ENCODE assay signal across 11 cellular contexts in the genomic region with DNA sequence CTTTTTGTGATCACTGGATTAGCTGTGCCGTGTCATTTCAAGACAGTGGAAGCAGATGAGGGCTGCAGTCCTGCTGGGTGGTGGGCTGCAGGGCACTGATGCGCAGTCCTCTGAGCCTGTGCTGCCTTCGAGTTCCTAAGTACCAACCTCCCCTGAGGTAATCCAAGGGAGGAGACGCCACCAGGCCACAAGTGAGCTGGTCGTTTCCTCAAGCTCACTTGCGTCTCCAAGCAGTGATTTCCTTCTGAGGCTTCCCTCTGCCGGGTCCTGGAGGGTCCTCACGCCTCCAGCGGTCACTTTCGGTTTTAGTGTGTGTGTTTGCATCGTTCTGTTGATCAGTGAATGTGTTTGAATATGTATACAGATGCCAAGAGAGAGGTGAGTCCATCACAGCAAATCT.
A peak's percentile ranks its signal among the peaks of the same experiment; 100 is the strongest.
DNase-seq lines count a peak whose midpoint lies in the region; ATAC-seq and TF ChIP-seq lines count a peak whose summit lies in the region.
"Had no signal": no experiment of that assay in that cellular context is flagged by ENCODE, and none has a peak within 500 bp of the region (broad histone marks: within the 10 kb centered on the region; RNA-seq: fewer than 3 reads in every experiment).

No MANE protein-coding gene starts in this region.

- H3K4me1 Mint-ChIP-seq in activated B cell treated with CpG ODN at 0.5 μM for 24 hours (peaks cover 84% of the 10 kb centered on the region), naive B cell (peaks cover 51 to 72% (median 71%) of the 10 kb centered on the region in 3 donors)

- H3K4me3 Mint-ChIP-seq in activated B cell treated with CpG ODN at 0.5 μM for 24 hours (peak overlapping the region; percentile 61), naive B cell (peak overlapping the region in 5 of 8 donors; percentile 46 to 64 (median 54))

- intact Hi-C loops in activated B cell treated with CpG ODN at 0.5 μM for 24 hours (cut with micrococcal nuclease): loop anchor here (1.0 kb wide), 1 partner anchor 9 kb away; no protein-coding TSS in a partner anchor

- H3K27ac Mint-ChIP-seq in activated B cell treated with CpG ODN at 0.5 μM for 24 hours: peak overlapping the region; percentile 46
- peak overlapping the region in 2 of 6 donors; percentile 60 to 72 for H3K27ac Mint-ChIP-seq in naive B cell

- H3K36me3 Mint-ChIP-seq in activated B cell treated with CpG ODN at 0.5 μM for 24 hours (ENCODE audit: low read depth): peaks cover 10% of the 10 kb centered on the region
- peaks cover 6 to 8% of the 10 kb centered on the region in 2 donors for H3K36me3 Mint-ChIP-seq in naive B cell
- H3K36me3 Mint-ChIP-seq: naive thymus-derived CD8-positive, alpha-beta T cell had no signal

- H3K27me3 ChIP-seq in foreskin keratinocyte: no peaks in the 10 kb centered on the region

- in situ Hi-C loops in G401 (cut with HindIII; ENCODE audit: low sequenced_read_pairs): no loop called here

- TF ChIP-seq CTCF in activated B cell treated with CpG ODN at 0.5 μM for 24 hours (IDR thresholded peaks at IDR 0.05): no peak
- TF ChIP-seq CTCF in foreskin keratinocyte (conservative IDR thresholded peaks at IDR 0.05): no peak

- H3K27me3 Mint-ChIP-seq in activated B cell treated with CpG ODN at 0.5 μM for 24 hours (no peaks in the 10 kb centered on the region), naive B cell (no peaks in the 10 kb centered on the region)

- ATAC-seq in GM18511 (IDR thresholded peaks at IDR 0.05; ENCODE audit: unreplicated experiment) (peak; percentile 50), HG02588 (IDR thresholded peaks at IDR 0.05; ENCODE audit: unreplicated experiment) (peak; percentile 40), activated B cell treated with CpG ODN at 0.5 μM for 24 hours (ENCODE audit: low read depth) (peak; percentile 43), naive B cell (ENCODE audit: low read depth in 2 of 2) (peak; percentile 45 to 53), foreskin keratinocyte (no peak)
- ATAC-seq: naive thymus-derived CD8-positive, alpha-beta T cell had no signal

- H3K9me3 Mint-ChIP-seq in activated B cell treated with CpG ODN at 0.5 μM for 24 hours (peaks cover 4% of the 10 kb centered on the region), naive B cell (peaks cover 0 to 10% (median 6%) of the 10 kb centered on the region in 7 donors)

- H3K4me1 ChIP-seq in foreskin keratinocyte: peaks cover 10% of the 10 kb centered on the region

- POLR2A ChIA-PET in activated B cell treated with CpG ODN at 0.5 μM for 24 hours (lab: Charles Lee): interaction anchor here (1.6 kb wide), 1 partner anchor 113 kb away, joined by 5 read pairs; no protein-coding TSS in a partner anchor

- DNase-seq in activated B cell treated with CpG ODN at 0.5 μM for 24 hours: no peak
- DNase-seq in naive B cell: no peak
- no peak for DNase-seq in foreskin keratinocyte
- DNase-seq in RKO (ENCODE audit: low spot score): no peak
- DNase-seq in G401 (ENCODE audit: low spot score): no peak
- DNase-seq in activated naive CD4-positive, alpha-beta T cell (lab: John Stamatoyannopoulos, UW): no peak
- DNase-seq: activated CD4-positive, alpha-beta T cell treated with anti-CD3 and anti-CD28 coated beads for 48 hours; effector CD4-positive, alpha-beta T cell; naive thymus-derived CD8-positive, alpha-beta T cell had no signal

- H3K27ac ChIP-seq in foreskin keratinocyte: no peak overlapping the region

- CTCF ChIA-PET in activated B cell treated with CpG ODN at 0.5 μM for 24 hours (lab: Charles Lee): interaction anchor here (1.4 to 5.0 kb wide), 2 partner anchors 11 to 151 kb away, joined by 7 to 21 read pairs; no protein-coding TSS in a partner anchor
